ENCODE assay signal across 8 cellular contexts in genomic region chr2:115083711-115084110, GRCh38.
"Had no signal": no experiment of that assay in that cellular context is flagged by ENCODE, and none has a peak within 500 bp of the region (broad histone marks: within the 10 kb centered on the region; RNA-seq: fewer than 3 reads in every experiment).

No MANE protein-coding gene starts in this region.

- FAIRE-seq: G401.6, GM12878, GM12891, GM12892, GM18507, GM19239 had no signal

- ATAC-seq: GM12878 had no signal

- DNase-seq: GDM1, GF-D8 had no signal

- H3K4me3 ChIP-seq: GM12878 had no signal
